ENCODE assay signal across 8 cellular contexts in the genomic region with DNA sequence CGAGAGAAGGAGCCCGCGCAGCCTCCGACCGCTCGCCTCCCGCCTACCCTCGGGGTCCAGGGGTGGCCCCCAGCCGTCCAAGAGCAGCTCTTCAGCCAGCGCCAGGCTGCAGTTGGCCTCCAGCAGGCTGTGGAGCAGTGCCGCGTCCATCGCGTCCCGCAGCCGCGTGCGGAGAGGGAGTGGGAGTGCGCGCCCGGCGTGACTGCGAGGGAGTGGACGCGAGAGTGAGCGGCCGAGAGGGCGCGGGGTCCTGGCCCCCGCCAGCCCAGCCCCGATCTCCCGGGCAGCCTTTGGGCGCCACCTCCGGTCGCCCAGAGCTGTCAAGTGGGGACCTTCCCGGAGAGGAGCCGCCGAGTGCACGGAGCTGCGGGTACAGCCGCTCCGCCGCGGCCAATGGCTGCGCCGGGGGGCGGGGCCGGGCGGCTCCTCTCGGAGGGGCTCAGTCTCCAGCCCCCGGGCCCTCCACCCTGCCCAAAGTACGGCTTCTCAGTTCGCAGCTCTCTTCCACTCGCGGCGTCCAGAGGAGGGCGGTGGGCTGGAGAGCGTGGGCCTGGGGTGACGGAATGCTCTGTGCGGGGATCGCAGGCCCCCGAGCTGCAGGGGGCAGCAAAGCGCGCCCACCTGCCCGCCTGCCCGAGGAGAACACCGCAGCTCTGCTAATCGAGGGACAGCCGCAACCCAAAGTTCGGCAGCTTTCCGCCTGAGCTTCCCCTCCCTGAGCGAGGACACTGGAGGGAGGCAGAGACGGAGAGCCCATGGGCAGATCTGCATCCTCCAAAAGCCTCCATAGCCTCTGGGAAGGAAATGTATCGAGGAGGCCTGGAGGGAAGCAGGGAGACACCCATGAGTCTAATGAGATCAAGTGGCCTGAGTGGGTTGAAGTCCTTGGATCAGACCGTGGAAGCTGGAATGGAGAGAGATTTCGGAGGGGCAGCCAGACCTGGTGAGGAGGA. TPM values are rescaled to one million over a fixed set of nuclear protein-coding genes. Genes with fewer than 3 reads are reported as not detected.
DNase-seq lines count a peak whose midpoint lies in the region; ATAC-seq and TF ChIP-seq lines count a peak whose summit lies in the region.

A gene (minus strand): TSS at position 326 of the 953 bp plus-strand sequence. CDS start 176 bp downstream, at position 150.

- H3K27me3 ChIP-seq in GM23248 (replicated peaks; ENCODE audit: insufficient read depth) (peaks cover 79% of the 10 kb centered on the region), heart right ventricle (peaks cover 15 to 75% (median 62%) of the 10 kb centered on the region in 7 donors)

- no peaks in the 10 kb centered on the region for H3K9me2 ChIP-seq in GM23248 (ENCODE audit: insufficient read depth)

- no peak within 1 kb of the TSS for H3K9ac ChIP-seq in GM23248

- peaks cover 11% of the 10 kb centered on the region for H3K4me1 Mint-ChIP-seq in activated T-cell treated with anti-CD3 and anti-CD28 coated beads, Interleukin-2, amount 50 U/mL, for 24 hours (ENCODE audit: low read depth)

- peak within 1 kb of the TSS; percentile 68 for H3K4me3 Mint-ChIP-seq in activated T-cell treated with anti-CD3 and anti-CD28 coated beads, Interleukin-2, amount 50 U/mL, for 24 hours

- H3K79me2 ChIP-seq in GM23248 (ENCODE audit: insufficient read depth), result no peaks in the 10 kb centered on the region

- H3K36me3 Mint-ChIP-seq in activated T-cell treated with anti-CD3 and anti-CD28 coated beads, Interleukin-2, amount 50 U/mL, for 24 hours (ENCODE audit: low read depth), result no peaks in the 10 kb centered on the region

- intact Hi-C loops in heart right ventricle (cut with DNase I), result loop anchor here in 7 of 10 donors (2.0 to 10.0 kb wide), 4 partner anchors 55 to 62 kb away; no protein-coding TSS in a partner anchor

- peak within 1 kb of the TSS; percentile 11 for H3K4me2 ChIP-seq in GM23248 (ENCODE audit: unreplicated experiment)

- no peaks in the 10 kb centered on the region for H3K9me3 Mint-ChIP-seq in activated T-cell treated with anti-CD3 and anti-CD28 coated beads, Interleukin-2, amount 50 U/mL, for 24 hours

- peak; percentile 62 to 80 (median 73) for ATAC-seq in heart right ventricle
- ATAC-seq in HG02610 (IDR thresholded peaks at IDR 0.05; ENCODE audit: unreplicated experiment), result no peak

- in situ Hi-C loops in GM23248 (cut with MboI), result no loop called here

- H3K9me3 ChIP-seq in GM23248 (ENCODE audit: low read depth) (no peaks in the 10 kb centered on the region), heart right ventricle (no peaks in the 10 kb centered on the region)

- H3K27me3 Mint-ChIP-seq in activated T-cell treated with anti-CD3 and anti-CD28 coated beads, Interleukin-2, amount 50 U/mL, for 24 hours, result peaks cover 70% of the 10 kb centered on the region

- 5 to 7% methylated on average over 51 to 63 of the region's 76 CpGs for WGBS in GM23248 (ENCODE audit: low coverage in 1 of 2, low lambda C conversion rate in 2 of 2, missing lambda C conversion rate in 2 of 2), 2 experiments
- WGBS in heart right ventricle, 2 donors, result 4% methylated on average over 69 to 76 of the region's 76 CpGs

- H3K27ac ChIP-seq in 22Rv1 (no peak within 1 kb of the TSS), GM23248 (no peak within 1 kb of the TSS), heart right ventricle (peak within 1 kb of the TSS in 4 of 10 donors; percentile 0 to 32 (median 19))

- H3K4me3 ChIP-seq in GM23248, result 0 out of 2 replicates have a peak within 1 kb of the TSS, but pooled peaks have one; percentile 22
- H3K4me3 ChIP-seq in heart right ventricle, result peak within 1 kb of the TSS; percentile 29 to 63 (median 54)
- H3K4me3 ChIP-seq in skeletal muscle cell (ENCODE audit: low read depth, low read length), result peak within 1 kb of the TSS; percentile 24

- peak; percentile 17 for DNase-seq in GM23248
- peak; percentile 65 for DNase-seq in activated T-cell treated with anti-CD3 and anti-CD28 coated beads, Interleukin-2, amount 50 U/mL, for 24 hours
- peak; percentile 19 to 52 for DNase-seq in heart right ventricle
- DNase-seq in skeletal muscle cell (ENCODE audit: low read depth), result no peak
- DNase-seq in NCI-H345 treated with DMSO at 0.1 percent for 48 hours (lab: John Stamatoyannopoulos, UW; ENCODE audit: unreplicated experiment), result no peak
- DNase-seq in NCI-H2107 (lab: John Stamatoyannopoulos, UW), result no peak

- no peaks in the 10 kb centered on the region for H3K4me1 ChIP-seq in GM23248 (ENCODE audit: insufficient read depth)
- H3K4me1 ChIP-seq in heart right ventricle, result peaks cover 2 to 26% (median 16%) of the 10 kb centered on the region in 9 donors

- no peaks in the 10 kb centered on the region for H4K20me1 ChIP-seq in GM23248 (ENCODE audit: insufficient read depth)

- TF ChIP-seq CTCF in 22Rv1 (IDR thresholded peaks at IDR 0.05), result peak; percentile 38
- TF ChIP-seq CTCF in heart right ventricle (IDR thresholded peaks at IDR 0.05), result peak in 8 of 9 donors; percentile 14 to 74 (median 56)

- no peak within 1 kb of the TSS for H3K27ac Mint-ChIP-seq in activated T-cell treated with anti-CD3 and anti-CD28 coated beads, Interleukin-2, amount 50 U/mL, for 24 hours

- H3F3A ChIP-seq in GM23248 (ENCODE audit: insufficient read depth), result no peaks in the 10 kb centered on the region

- H3K36me3 ChIP-seq in GM23248 (ENCODE audit: low read depth) (no peaks in the 10 kb centered on the region), heart right ventricle (no peaks in the 10 kb centered on the region)

- no peak within 1 kb of the TSS for H2AFZ ChIP-seq in GM23248

RNA-seq across cellular contexts. Expression of the gene that starts here (rescaled TPM):
- not detected in 2 replicates for total RNA-seq in GM23248 (2014; rRNA removed; shearing (Covaris generic))
- polyA plus RNA-seq in GM23248 (2016; fragmentation: Nextera tagmentation; extraction: Ambion mirVana) (0.05 TPM in 1 of 2 replicates, not detected in the other), heart right ventricle (1 to 10 TPM in 1 of 2 donors, under 1 TPM in 1; 0.10 to 1.2 TPM)
- total RNA-seq in heart right ventricle, result 1 to 10 TPM in 1 of 10 donors, under 1 TPM in 8, not detected in 1; 0.07 to 1.0 (median 0.28) TPM

Comparison
In these comparisons a context has a peak if more than half of its experiments do, and no peak if none do; other contexts are left out.
1. Peak in DNase-seq, H3K4me3 ChIP-seq and H3K4me2 ChIP-seq in GM23248; RNA of the gene not detected or under 1 TPM.
2. DNase-seq: peak in activated T-cell treated with anti-CD3 and anti-CD28 coated beads, Interleukin-2, amount 50 U/mL, for 24 hours (single experiment) and heart right ventricle (2 of 2); none in skeletal muscle cell (single experiment), NCI-H345 treated with DMSO at 0.1 percent for 48 hours (single experiment) and NCI-H2107 (single experiment).
3. Peak in every context shown above with its lines, with median percentiles within 50 percentile points of each other: H3K4me3 ChIP-seq.